Comparison of ENCODE assay signal across 9 cellular contexts in the genomic region with DNA sequence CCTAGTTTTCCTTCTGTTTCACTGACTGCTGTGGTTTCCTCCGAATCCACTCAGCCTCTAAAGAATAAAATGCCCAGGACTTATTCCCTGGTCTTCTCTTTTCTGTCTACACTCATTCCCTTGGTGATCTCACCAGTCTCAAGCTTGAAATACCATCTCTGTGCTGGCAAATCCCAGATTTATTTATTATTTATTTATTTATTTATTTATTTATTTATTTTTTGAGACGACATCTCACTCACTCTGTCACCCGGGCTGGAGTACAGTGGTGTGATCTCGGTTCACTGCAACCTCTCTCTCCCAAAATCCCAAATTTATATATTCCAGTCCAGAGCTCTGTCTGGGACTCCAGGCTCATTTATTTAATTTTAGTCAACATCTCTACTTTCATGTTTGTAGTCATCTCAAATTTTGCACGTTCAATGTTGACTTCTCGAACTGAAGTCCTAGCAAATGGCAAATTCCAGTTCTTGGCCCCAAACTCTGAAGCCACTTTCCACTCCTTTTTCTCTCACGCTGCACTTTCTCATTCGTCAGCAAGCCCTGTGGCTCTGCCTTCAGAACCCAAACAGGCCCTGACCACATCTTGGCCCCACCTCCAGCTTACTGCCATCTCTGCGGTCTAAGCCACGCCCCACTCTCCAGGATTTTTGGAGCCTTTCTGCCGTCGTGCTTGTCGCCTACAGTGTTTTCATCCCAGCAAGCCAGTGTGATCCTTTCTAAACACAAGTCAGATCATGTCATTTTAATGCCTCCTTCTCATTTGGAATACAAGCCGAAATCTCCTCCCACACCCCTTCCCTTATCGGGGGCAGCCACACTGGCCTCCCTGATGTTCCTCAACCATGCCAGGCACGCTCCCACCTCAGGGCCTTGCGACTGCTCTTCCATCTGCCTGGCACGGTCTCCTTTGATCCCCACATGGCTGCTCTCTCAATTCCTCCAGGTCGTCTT. TPM values are rescaled to one million over a fixed set of nuclear protein-coding genes. Genes with fewer than 3 reads are reported as not detected.
DNase-seq lines count a peak whose midpoint lies in the region; ATAC-seq and TF ChIP-seq lines count a peak whose summit lies in the region.
"Had no signal": no experiment of that assay in that cellular context is flagged by ENCODE, and none has a peak within 500 bp of the region (broad histone marks: within the 10 kb centered on the region; RNA-seq: fewer than 3 reads in every experiment).

No MANE protein-coding gene starts in this region.

- H3K4me3 Mint-ChIP-seq in stimulated activated naive B cell treated with anti-CD40 and anti-IgM and Interleukin-4, amounts not matched to agents 10 μg/mL and 1 μg/mL and 100 μg/mL, for 72 hours = no peak overlapping the region

- H3K4me3 ChIP-seq in tibial artery = no peak overlapping the region
- H3K4me3 ChIP-seq: Peyer's patch had no signal

- peaks cover 0 to 37% (median 30%) of the 10 kb centered on the region in 4 donors for H3K4me1 ChIP-seq in tibial artery

- no peaks in the 10 kb centered on the region for H3K9me3 ChIP-seq in tibial artery
- H3K9me3 ChIP-seq: Peyer's patch had no signal

- no peaks in the 10 kb centered on the region for H3K36me3 Mint-ChIP-seq in stimulated activated naive B cell treated with anti-CD40 and anti-IgM and Interleukin-4, amounts not matched to agents 10 μg/mL and 1 μg/mL and 100 μg/mL, for 72 hours

- peak overlapping the region; percentile 81 to 83 for H3K27ac ChIP-seq in tibial artery
- H3K27ac ChIP-seq: Peyer's patch had no signal

- no peaks in the 10 kb centered on the region for H3K36me3 ChIP-seq in tibial artery
- H3K36me3 ChIP-seq: Peyer's patch had no signal

- peaks cover 10% of the 10 kb centered on the region in 2 donors for H3K27me3 Mint-ChIP-seq in stimulated activated naive B cell treated with anti-CD40 and anti-IgM and Interleukin-4, amounts not matched to agents 10 μg/mL and 1 μg/mL and 100 μg/mL, for 72 hours

- no peak for TF ChIP-seq CTCF in tibial artery (IDR thresholded peaks at IDR 0.05)

- ATAC-seq in stimulated activated naive B cell treated with anti-CD40 and anti-IgM and Interleukin-4, amounts not matched to agents 10 μg/mL and 1 μg/mL and 100 μg/mL, for 72 hours (replicated peaks) = no peak
- ATAC-seq in GM19467 (IDR thresholded peaks at IDR 0.05; ENCODE audit: unreplicated experiment) = no peak

- H3K27me3 ChIP-seq in tibial artery = no peaks in the 10 kb centered on the region
- H3K27me3 ChIP-seq: Peyer's patch had no signal

- H3K27ac Mint-ChIP-seq in stimulated activated naive B cell treated with anti-CD40 and anti-IgM and Interleukin-4, amounts not matched to agents 10 μg/mL and 1 μg/mL and 100 μg/mL, for 72 hours = no peak overlapping the region

- intact Hi-C loops in tibial artery (cut with DNase I; ENCODE audit: low total_unique reads) = loop anchor here (2.0 kb wide), 1 partner anchor 14 kb away; a partner anchor contains a TSS

- peak; percentile 92 for DNase-seq in M059J (ENCODE audit: low read depth)
- DNase-seq in SW480 (ENCODE audit: low spot score) = peak; percentile 63
- peak; percentile 83 for DNase-seq in hepatic stellate cell (ENCODE audit: low spot score)
- DNase-seq in tibial artery = peak; percentile 74 to 92
- no peak for DNase-seq in GOT3 (lab: John Stamatoyannopoulos, UW)
- no peak for DNase-seq in stimulated activated naive B cell treated with anti-CD40 and anti-IgM and Interleukin-4, amounts not matched to agents 10 μg/mL and 1 μg/mL and 100 μg/mL, for 72 hours
- no peak for DNase-seq in HK-2 (ENCODE audit: unreplicated experiment)

- H3K4me1 Mint-ChIP-seq in stimulated activated naive B cell treated with anti-CD40 and anti-IgM and Interleukin-4, amounts not matched to agents 10 μg/mL and 1 μg/mL and 100 μg/mL, for 72 hours = peaks cover 2 to 4% of the 10 kb centered on the region in 2 donors

- no peaks in the 10 kb centered on the region for H3K9me3 Mint-ChIP-seq in stimulated activated naive B cell treated with anti-CD40 and anti-IgM and Interleukin-4, amounts not matched to agents 10 μg/mL and 1 μg/mL and 100 μg/mL, for 72 hours

RNA-seq across cellular contexts. Expression of a gene that starts 14.2 kb away (rescaled TPM):
- 7.1 and 8.7 TPM in 2 replicates for total RNA-seq in M059J (2014; rRNA removed; shearing (Covaris generic))

RNA-seq across cellular contexts. Expression of a gene that starts 33.4 kb away (rescaled TPM):
- total RNA-seq in M059J (2014; rRNA removed; shearing (Covaris generic)) = 3.9 and 11.6 TPM in 2 replicates

Comparison
In these comparisons a context has a peak if more than half of its experiments do, and no peak if none do; other contexts are left out.
1. DNase-seq: peak in M059J (single experiment), SW480 (single experiment), hepatic stellate cell (single experiment) and tibial artery (2 of 2); none in GOT3 (single experiment), stimulated activated naive B cell treated with anti-CD40 and anti-IgM and Interleukin-4, amounts not matched to agents 10 μg/mL and 1 μg/mL and 100 μg/mL, for 72 hours (single experiment) and HK-2 (single experiment).